Comparison of ENCODE assay signal across 8 cellular contexts in genomic region chr1:54488831-54489626, GRCh38. TPM values are rescaled to one million over a fixed set of nuclear protein-coding genes. Genes with fewer than 3 reads are reported as not detected.
DNase-seq lines count a peak whose midpoint lies in the region; ATAC-seq and TF ChIP-seq lines count a peak whose summit lies in the region.

No MANE protein-coding gene starts in this region.

- peak overlapping the region; percentile 88 to 97 for H3K27ac ChIP-seq in liver (ENCODE audit: low read depth in 1 of 2, low read length in 2 of 2)

- under 1% methylated on average over 51 of the region's 51 CpGs for WGBS in liver

- peak; percentile 86 for TF ChIP-seq CTCF in liver (IDR thresholded peaks at IDR 0.05; ENCODE audit: low read depth, low read length, missing input control)

- peak; percentile 66 to 77 for DNase-seq in NCI-H2081 (lab: John Stamatoyannopoulos, UW)
- no peak for DNase-seq in NCI-H2081 treated with DMSO at 0.1 percent for 48 hours (lab: John Stamatoyannopoulos, UW)
- DNase-seq in NCI-H345 treated with DMSO at 0.1 percent for 48 hours (lab: John Stamatoyannopoulos, UW; ENCODE audit: unreplicated experiment): peak; percentile 80
- DNase-seq in activated CD4-positive, alpha-beta T cell treated with anti-CD3 and anti-CD28 coated beads, Interleukin-2, amount 50 U/mL, for 1 hour: peak; percentile 64
- peak; percentile 33 to 72 for DNase-seq in dermis microvascular lymphatic vessel endothelial cell (ENCODE audit: low read depth in 2 of 2)
- DNase-seq in stimulated activated CD4-positive, alpha-beta T cell treated with anti-CD3 and anti-CD28 coated beads, Interleukin-2, amount 100 ng/mL, for 4 hours (ENCODE audit: low read depth): peak; percentile 41

- no peaks in the 10 kb centered on the region for H3K9me3 ChIP-seq in liver (ENCODE audit: control insufficient read depth in 4 of 4, low read length in 3 of 4)

- H3K9ac ChIP-seq in liver (ENCODE audit: low read depth in 1 of 2, low read length in 2 of 2): peak overlapping the region; percentile 56 to 77

- H3K4me3 ChIP-seq in liver (ENCODE audit: low read depth in 1 of 3, low read length in 3 of 3): peak overlapping the region; percentile 33 to 80 (median 70)

- peak; percentile 90 to 91 for TF ChIP-seq RAD21 in liver (IDR thresholded peaks at IDR 0.05)

- H3K36me3 ChIP-seq in liver (ENCODE audit: control insufficient read depth in 4 of 4, insufficient read depth in 3 of 4, low read depth in 1 of 4, low read length in 3 of 4): no peaks in the 10 kb centered on the region

- H3K4me1 ChIP-seq in liver (ENCODE audit: control insufficient read depth in 4 of 4, insufficient read depth in 4 of 4, low read length in 3 of 4): peaks cover 12 to 52% (median 43%) of the 10 kb centered on the region in 4 donors

- peak; percentile 72 for ATAC-seq in HG03095 (IDR thresholded peaks at IDR 0.05; ENCODE audit: unreplicated experiment)

- no peaks in the 10 kb centered on the region for H3K27me3 ChIP-seq in liver (ENCODE audit: control insufficient read depth in 4 of 4, insufficient read depth in 4 of 4, low read length in 3 of 4)

TF ChIP-seq in liver, 16 proteins besides CTCF, POLR2A, EP300 and RAD21:
- TF ChIP-seq NR2F2 (IDR thresholded peaks at IDR 0.05): no peak
- TF ChIP-seq YY1 (IDR thresholded peaks at IDR 0.05): no peak
- TF ChIP-seq MAX (IDR thresholded peaks at IDR 0.05): no peak
- TF ChIP-seq, protein P1, sequence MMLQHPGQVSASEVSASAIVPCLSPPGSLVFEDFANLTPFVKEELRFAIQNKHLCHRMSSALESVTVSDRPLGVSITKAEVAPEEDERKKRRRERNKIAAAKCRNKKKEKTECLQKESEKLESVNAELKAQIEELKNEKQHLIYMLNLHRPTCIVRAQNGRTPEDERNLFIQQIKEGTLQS (IDR thresholded peaks at IDR 0.05): no peak
- TF ChIP-seq SP1 (IDR thresholded peaks at IDR 0.05): no peak
- no peak for TF ChIP-seq REST (IDR thresholded peaks at IDR 0.05)
- no peak for TF ChIP-seq FOXA2 (IDR thresholded peaks at IDR 0.05)
- TF ChIP-seq TAF1 (conservative IDR thresholded peaks at IDR 0.05): no peak
- TF ChIP-seq HNF4A (conservative IDR thresholded peaks at IDR 0.05): no peak
- no peak for TF ChIP-seq RXRA (IDR thresholded peaks at IDR 0.05)
- TF ChIP-seq, protein P2, sequence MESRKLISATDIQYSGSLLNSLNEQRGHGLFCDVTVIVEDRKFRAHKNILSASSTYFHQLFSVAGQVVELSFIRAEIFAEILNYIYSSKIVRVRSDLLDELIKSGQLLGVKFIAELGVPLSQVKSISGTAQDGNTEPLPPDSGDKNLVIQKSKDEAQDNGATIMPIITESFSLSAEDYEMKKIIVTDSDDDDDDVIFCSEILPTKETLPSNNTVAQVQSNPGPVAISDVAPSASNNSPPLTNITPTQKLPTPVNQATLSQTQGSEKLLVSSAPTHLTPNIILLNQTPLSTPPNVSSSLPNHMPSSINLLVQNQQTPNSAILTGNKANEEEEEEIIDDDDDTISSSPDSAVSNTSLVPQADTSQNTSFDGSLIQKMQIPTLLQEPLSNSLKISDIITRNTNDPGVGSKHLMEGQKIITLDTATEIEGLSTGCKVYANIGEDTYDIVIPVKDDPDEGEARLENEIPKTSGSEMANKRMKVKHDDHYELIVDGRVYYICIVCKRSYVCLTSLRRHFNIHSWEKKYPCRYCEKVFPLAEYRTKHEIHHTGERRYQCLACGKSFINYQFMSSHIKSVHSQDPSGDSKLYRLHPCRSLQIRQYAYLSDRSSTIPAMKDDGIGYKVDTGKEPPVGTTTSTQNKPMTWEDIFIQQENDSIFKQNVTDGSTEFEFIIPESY (IDR thresholded peaks at IDR 0.05): no peak
- TF ChIP-seq HNF4G (IDR thresholded peaks at IDR 0.05): no peak

RNA-seq across cellular contexts. Expression of gene ACOT11, which starts 59.0 kb away (rescaled TPM):
- total RNA-seq in dermis microvascular lymphatic vessel endothelial cell (3.2 and 3.3 TPM in 2 replicates), liver (1 to 10 TPM in 1 of 2 donors, under 1 TPM in 1; 0.84 to 1.1 TPM)
- polyA plus RNA-seq in liver: under 1 TPM; 0.13 to 0.17 TPM
